ENCODE assay signal across 1 cellular context in the genomic region with DNA sequence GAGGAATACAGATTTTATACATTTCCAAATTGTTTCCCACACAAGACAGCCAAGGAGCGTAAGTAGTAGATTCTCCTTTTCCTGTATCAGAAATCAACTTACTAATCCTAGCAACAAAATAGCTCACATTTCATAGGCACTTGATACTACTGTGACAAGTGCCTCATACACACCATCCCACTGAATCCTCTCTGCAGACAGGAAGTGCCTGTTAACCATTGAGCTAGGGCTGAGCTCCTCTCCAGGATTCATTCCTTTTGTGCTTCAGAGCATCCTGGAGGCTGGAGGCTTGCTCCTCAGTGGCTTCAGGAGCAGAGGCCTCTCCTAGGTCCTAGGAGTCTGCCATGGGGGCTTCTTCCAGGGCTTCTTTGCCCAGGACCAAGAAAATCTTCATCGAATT.
TF ChIP-seq lines count a peak whose summit lies in the region.

No MANE protein-coding gene starts in this region.

TF ChIP-seq in H1, 55 proteins besides CTCF, POLR2A, EP300 and RAD21 (continued from another document):
- no peak for TF ChIP-seq NANOG (IDR thresholded peaks at IDR 0.05; ENCODE audit: insufficient read depth, low read depth, low read length, poor library complexity, severe bottlenecking)
- no peak for TF ChIP-seq RNF2 (IDR thresholded peaks at IDR 0.05; ENCODE audit: borderline replicate concordance, low read depth, low read length, missing control alignments, poor library complexity, severe bottlenecking)
- no peak for TF ChIP-seq YY1 (IDR thresholded peaks at IDR 0.05; ENCODE audit: low read depth, low read length)
- no peak for TF ChIP-seq KDM1A (IDR thresholded peaks at IDR 0.05; ENCODE audit: borderline replicate concordance, low read length)
- no peak for TF ChIP-seq RBBP5 (IDR thresholded peaks at IDR 0.05; ENCODE audit: borderline replicate concordance, low read depth, low read length)
- no peak for TF ChIP-seq EZH2 (IDR thresholded peaks at IDR 0.05; ENCODE audit: low read depth, low read length, severe bottlenecking)
